Comparison of ENCODE assay signal across 17 cellular contexts in the genomic region with DNA sequence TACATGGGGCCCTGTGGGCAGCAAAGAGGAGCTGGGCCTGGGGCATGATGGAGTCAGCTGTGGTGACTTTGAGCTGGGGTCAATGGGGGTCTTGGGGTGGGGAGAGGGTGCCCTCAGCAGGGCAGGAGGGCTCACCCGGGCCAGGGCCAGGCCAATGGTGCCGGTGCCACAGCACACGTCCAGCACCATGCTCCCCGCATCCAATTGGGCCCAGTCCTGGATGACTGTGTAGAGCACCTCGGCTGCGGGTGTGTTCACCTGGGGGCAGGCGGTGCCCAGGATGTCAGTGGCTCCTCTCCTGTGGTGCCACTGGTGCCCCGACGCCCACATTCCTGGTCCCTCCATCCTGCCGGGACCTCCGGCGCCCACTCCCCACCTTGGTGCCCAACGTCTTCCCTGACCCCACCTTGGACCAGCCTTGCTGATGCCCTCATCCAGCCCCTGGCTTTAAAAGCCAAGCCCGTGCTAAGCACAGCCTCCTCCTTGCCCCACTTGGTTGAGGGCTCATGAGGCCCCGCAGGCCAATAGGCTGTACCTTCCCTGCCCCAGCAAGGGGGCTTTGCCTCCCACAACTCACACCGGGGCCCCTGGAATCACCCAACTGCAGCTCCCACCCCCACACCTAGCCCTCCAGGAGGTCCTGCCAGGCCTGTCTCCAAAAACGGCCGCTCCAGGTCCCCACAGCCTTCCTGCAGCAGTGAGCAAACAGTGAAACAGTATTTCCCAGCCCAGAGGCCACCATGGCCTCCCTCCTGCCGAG. TPM values are rescaled to one million over a fixed set of nuclear protein-coding genes. Genes with fewer than 3 reads are reported as not detected.
DNase-seq lines count a peak whose midpoint lies in the region; ATAC-seq, FAIRE-seq and TF ChIP-seq lines count a peak whose summit lies in the region.
"Had no signal": no experiment of that assay in that cellular context is flagged by ENCODE, and none has a peak within 500 bp of the region (broad histone marks: within the 10 kb centered on the region; RNA-seq: fewer than 3 reads in every experiment).

No MANE protein-coding gene starts in this region.

- in situ Hi-C loops in HepG2 (cut with HindIII; ENCODE audit: extremely low pct_ligation_motif_present, low pct_unique_long_range_greater_than_20kb) = no loop called here

- peak in 1 of 2 experiments; percentile 42; a peak in 1 of 4 replicates for TF ChIP-seq POLR2A in HepG2 (IDR thresholded peaks at IDR 0.05; ENCODE audit: insufficient read depth in 1 of 2, low read depth in 2 of 2, low read length in 2 of 2)
- TF ChIP-seq POLR2A in Peyer's patch (IDR thresholded peaks at IDR 0.05) = no peak

- no peak for FAIRE-seq in HepG2 (lab: Jason Lieb, UNC)
- FAIRE-seq: endothelial cell of umbilical vein, keratinocyte had no signal

- H3K4me1 Mint-ChIP-seq in T-cell = peaks cover 16 to 40% (median 31%) of the 10 kb centered on the region in 3 donors

- CTCF ChIA-PET in HepG2 (lab: Yijun Ruan, JAX; ENCODE audit: low intra/inter-chr PET ratio, low total read pairs) (no interaction called here), T-cell (lab: Charles Lee) (interaction anchor here in 1 of 2 donors (0.6 kb wide), 1 partner anchor 161 kb away, joined by 4 read pairs; no protein-coding TSS in a partner anchor)

- H3K9me3 Mint-ChIP-seq in activated naive CD4-positive, alpha-beta T cell treated with anti-CD3 and anti-CD28 coated beads, Interleukin-2, amount 50 U/mL, for 72 hours = no peaks in the 10 kb centered on the region
- no peaks in the 10 kb centered on the region for H3K9me3 Mint-ChIP-seq in T-cell
- H3K9me3 Mint-ChIP-seq: WTC11 had no signal

- peaks cover 4% of the 10 kb centered on the region; the same call in 1 of the 2 replicates for H4K20me1 ChIP-seq in HepG2 (ENCODE audit: insufficient read depth, low read length)

- DNase-seq in Right ventricle myocardium superior (peak; percentile 36), right atrium auricular region (ENCODE audit: low spot score) (no peak), HepG2 (ENCODE audit: low spot score) (no peak), sciatic nerve (ENCODE audit: low spot score) (no peak), DMS153 treated with DMSO at 0.1 percent for 48 hours (lab: John Stamatoyannopoulos, UW; ENCODE audit: unreplicated experiment) (no peak), Peyer's patch (no peak), T-cell (no peak)
- DNase-seq in activated naive CD4-positive, alpha-beta T cell treated with anti-CD3 and anti-CD28 coated beads, Interleukin-2, amount 50 U/mL, for 72 hours (ENCODE audit: low spot score in 2 of 2) = no peak
- DNase-seq: AML-193, NCI-H1092 treated with DMSO at 0.1 percent for 48 hours, NCI-H226, trophoblast cell had no signal

- no peak for TF ChIP-seq RAD21 in HepG2 (CRISPR knock-in tag; IDR thresholded peaks at IDR 0.05)

- H3K4me3 Mint-ChIP-seq in T-cell = peak overlapping the region in 1 of 3 donors; percentile 21
- H3K4me3 Mint-ChIP-seq: WTC11 had no signal

- H3K36me3 ChIP-seq in right atrium auricular region (peaks cover 63% of the 10 kb centered on the region), HepG2 (replicated peaks in 1 of 2; ENCODE audit: control insufficient read depth in 1 of 2, insufficient read depth in 2 of 2, low read length in 2 of 2) (peaks cover 11 to 69% of the 10 kb centered on the region in 2 experiments), Peyer's patch (peaks cover 0 to 67% (median 0%) of the 10 kb centered on the region in 3 donors)

- no TSS peak for BruUV-seq in HepG2 (replicated peaks; lab: Mats Ljungman, UMichigan)

- POLR2A ChIA-PET in HepG2 (lab: Yijun Ruan, JAX) = interaction anchor here (1.1 kb wide), 1 partner anchor 16 kb away, joined by 3 read pairs; no protein-coding TSS in a partner anchor
- POLR2A ChIA-PET in T-cell (lab: Charles Lee) = interaction anchor here in 1 of 2 donors (0.6 kb wide), 2 partner anchors 33 to 155 kb away, joined by 4 read pairs; no protein-coding TSS in a partner anchor

- H3K27ac Mint-ChIP-seq in activated naive CD4-positive, alpha-beta T cell treated with anti-CD3 and anti-CD28 coated beads, Interleukin-2, amount 50 U/mL, for 72 hours = peak overlapping the region; percentile 88 to 93
- H3K27ac Mint-ChIP-seq in T-cell = peak overlapping the region in 1 of 2 donors; percentile 44
- H3K27ac Mint-ChIP-seq: WTC11 had no signal

- ATAC-seq in Right ventricle myocardium superior (ENCODE audit: poor library complexity) (no peak), HepG2 (no peak), sciatic nerve (no peak), T-cell (replicated peaks in 1 of 4) (no peak)
- no peak for ATAC-seq in activated naive CD4-positive, alpha-beta T cell treated with anti-CD3 and anti-CD28 coated beads, Interleukin-2, amount 50 U/mL, for 72 hours
- ATAC-seq: SK-N-SH treated with all-trans-retinoic acid at 6 μM for 48 hours, WTC11 had no signal

- H3K27me3 ChIP-seq in right atrium auricular region = no peaks in the 10 kb centered on the region
- H3K27me3 ChIP-seq in HepG2 (ENCODE audit: control insufficient read depth in 1 of 2, insufficient read depth in 2 of 2, low read length in 2 of 2) = no peaks in the 10 kb centered on the region; a peak in 1 of 5 replicates
- no peaks in the 10 kb centered on the region for H3K27me3 ChIP-seq in Peyer's patch

- WGBS in HepG2 (ENCODE audit: low lambda C conversion rate) = 98% methylated on average over 10 of the region's 19 CpGs

- no peak overlapping the region for H3K27ac ChIP-seq in right atrium auricular region
- H3K27ac ChIP-seq in HepG2 (ENCODE audit: extremely low read length, insufficient read depth, low read length) = no peak overlapping the region
- no peak overlapping the region for H3K27ac ChIP-seq in Peyer's patch
- H3K27ac ChIP-seq: prostate gland had no signal

- H3K4me3 ChIP-seq in right atrium auricular region (no peak overlapping the region), HepG2 (replicated peaks in 1 of 3; ENCODE audit: insufficient read depth in 1 of 3, low read depth in 2 of 3, low read length in 3 of 3) (no peak overlapping the region), Peyer's patch (no peak overlapping the region)
- H3K4me3 ChIP-seq: prostate gland had no signal

- peaks cover 25 to 31% of the 10 kb centered on the region in 2 donors for H3K36me3 Mint-ChIP-seq in activated naive CD4-positive, alpha-beta T cell treated with anti-CD3 and anti-CD28 coated beads, Interleukin-2, amount 50 U/mL, for 72 hours
- H3K36me3 Mint-ChIP-seq in T-cell = peaks cover 9% of the 10 kb centered on the region

- no peak overlapping the region for H3K9ac ChIP-seq in HepG2 (ENCODE audit: insufficient read depth, low read depth, low read length)

- TF ChIP-seq EP300 in HepG2 (IDR thresholded peaks at IDR 0.05; ENCODE audit: low read depth in 2 of 2, low read length in 2 of 2) = no peak
- TF ChIP-seq EP300 in HepG2 (CRISPR knock-in tag; IDR thresholded peaks at IDR 0.05; ENCODE audit: borderline replicate concordance) = no peak

- H3K4me1 ChIP-seq in right atrium auricular region (peaks cover 0 to 29% of the 10 kb centered on the region in 2 donors), HepG2 (ENCODE audit: insufficient read depth, low read length) (peaks cover 27% of the 10 kb centered on the region), Peyer's patch (peaks cover 4 to 25% (median 16%) of the 10 kb centered on the region in 4 donors)

- H2AFZ ChIP-seq in HepG2 (ENCODE audit: low read length) = no peak overlapping the region

- no peak for TF ChIP-seq CTCF in right atrium auricular region (IDR thresholded peaks at IDR 0.05)
- TF ChIP-seq CTCF in HepG2 (CRISPR knock-in tag; IDR thresholded peaks at IDR 0.05) = no peak
- no peak for TF ChIP-seq CTCF in Peyer's patch (IDR thresholded peaks at IDR 0.05)

- peaks cover 31% of the 10 kb centered on the region for H3K79me2 ChIP-seq in HepG2 (ENCODE audit: insufficient read depth, low read length)

- H3K9me3 ChIP-seq in right atrium auricular region (no peaks in the 10 kb centered on the region), HepG2 (ENCODE audit: low read length) (no peaks in the 10 kb centered on the region), Peyer's patch (no peaks in the 10 kb centered on the region)
- H3K9me3 ChIP-seq: prostate gland had no signal

- no peak overlapping the region for H3K4me2 ChIP-seq in HepG2 (ENCODE audit: low read depth, low read length)

- no peaks in the 10 kb centered on the region for H3K27me3 Mint-ChIP-seq in T-cell

- intact Hi-C loops in Right ventricle myocardium superior (cut with DNase I) = loop anchor here (10.0 kb wide), 1 partner anchor 139 kb away; no protein-coding TSS in a partner anchor
- intact Hi-C loops in HepG2 (cut with micrococcal nuclease; ENCODE audit: unreplicated experiment) = no loop called here
- intact Hi-C loops in sciatic nerve (cut with DNase I) = no loop called here

RNA-seq across cellular contexts. Expression of a gene that starts 2.2 kb away (rescaled TPM):
- total RNA-seq in Right ventricle myocardium superior = 32.7 TPM
- 10 to 100 TPM; 63.6 to 96.5 TPM for total RNA-seq in right atrium auricular region
- 100 to 1,000 TPM; 295 to 349 TPM for total RNA-seq in activated naive CD4-positive, alpha-beta T cell treated with anti-CD3 and anti-CD28 coated beads, Interleukin-2, amount 50 U/mL, for 72 hours
- 492 and 544 TPM in 2 replicates for total RNA-seq in HepG2 (2016; rRNA removed; fragmentation: Illumina TruSeq; extraction: Trizol)
- 261 and 299 TPM in 2 replicates for total RNA-seq in HepG2 (2016; cell fraction: cytosol; rRNA removed; fragmentation: Illumina TruSeq; extraction: Trizol; ENCODE audit: low read depth)
- 488 and 609 TPM in 2 replicates for total RNA-seq in HepG2 (2016; cell fraction: insoluble cytoplasmic fraction; rRNA removed; fragmentation: Illumina TruSeq; extraction: Trizol)
- 327 and 371 TPM in 2 replicates for total RNA-seq in HepG2 (2016; cell fraction: membrane; rRNA removed; fragmentation: Illumina TruSeq; extraction: Trizol)
- 174 and 196 TPM in 2 replicates for total RNA-seq in HepG2 (2016; cell fraction: nucleus; rRNA removed; fragmentation: Illumina TruSeq; extraction: Trizol)
- polyA plus RNA-seq in HepG2 (2011; rRNA removed) = 167 and 181 TPM in 2 replicates
- 186 and 192 TPM in 2 replicates for polyA plus RNA-seq in HepG2 (2011; cell fraction: cytosol; rRNA removed)
- polyA plus RNA-seq in HepG2 (2011; cell fraction: nucleus; rRNA removed) = 148 and 170 TPM in 2 replicates
- polyA plus RNA-seq in HepG2 (2012) = 127 and 149 TPM in 2 replicates
- 239 and 293 TPM in 2 replicates for polyA plus RNA-seq in HepG2 (2016; cell fraction: cytosol; fragmentation: Illumina TruSeq; extraction: Trizol; ENCODE audit: low read depth)
- 614 and 703 TPM in 2 replicates for polyA plus RNA-seq in HepG2 (2016; cell fraction: insoluble cytoplasmic fraction; fragmentation: Illumina TruSeq; extraction: Trizol; ENCODE audit: low read depth)
- 272 and 323 TPM in 2 replicates for polyA plus RNA-seq in HepG2 (2016; cell fraction: membrane; fragmentation: Illumina TruSeq; extraction: Trizol; ENCODE audit: low read depth)
- polyA plus RNA-seq in HepG2 (2016; cell fraction: nucleus; fragmentation: Illumina TruSeq; extraction: Trizol; ENCODE audit: insufficient read depth, low read depth) = 346 and 368 TPM in 2 replicates
- polyA minus RNA-seq in HepG2 (2011; rRNA and poly(A)+ RNA removed; ENCODE audit: low replicate concordance) = 156 and 233 TPM in 2 replicates
- 76.0 and 88.9 TPM in 2 replicates for polyA minus RNA-seq in HepG2 (2011; cell fraction: cytosol; rRNA and poly(A)+ RNA removed)
- 52.2 and 57.9 TPM in 2 replicates for polyA minus RNA-seq in HepG2 (2011; cell fraction: nucleus; rRNA and poly(A)+ RNA removed)
- 58.8 TPM for total RNA-seq in sciatic nerve
- total RNA-seq in Peyer's patch = 100 to 1,000 TPM; 103 to 203 (median 163) TPM
- total RNA-seq in T-cell = 10 to 100 TPM; 64.0 to 81.1 (median 75.4) TPM

RNA-seq across cellular contexts. Expression of a gene that starts 3.3 kb away (rescaled TPM):
- total RNA-seq in Right ventricle myocardium superior = 21.9 TPM
- 10 to 100 TPM; 16.0 to 17.6 TPM for total RNA-seq in right atrium auricular region
- 10 to 100 TPM; 79.9 to 93.9 TPM for total RNA-seq in activated naive CD4-positive, alpha-beta T cell treated with anti-CD3 and anti-CD28 coated beads, Interleukin-2, amount 50 U/mL, for 72 hours
- total RNA-seq in HepG2 (2016; rRNA removed; fragmentation: Illumina TruSeq; extraction: Trizol) = 18.4 and 30.3 TPM in 2 replicates
- total RNA-seq in HepG2 (2016; cell fraction: cytosol; rRNA removed; fragmentation: Illumina TruSeq; extraction: Trizol; ENCODE audit: low read depth) = 11.5 and 14.4 TPM in 2 replicates
- 16.2 and 32.5 TPM in 2 replicates for total RNA-seq in HepG2 (2016; cell fraction: insoluble cytoplasmic fraction; rRNA removed; fragmentation: Illumina TruSeq; extraction: Trizol)
- total RNA-seq in HepG2 (2016; cell fraction: membrane; rRNA removed; fragmentation: Illumina TruSeq; extraction: Trizol) = 15.5 and 21.4 TPM in 2 replicates
- 35.9 and 49.2 TPM in 2 replicates for total RNA-seq in HepG2 (2016; cell fraction: nucleus; rRNA removed; fragmentation: Illumina TruSeq; extraction: Trizol)
- polyA plus RNA-seq in HepG2 (2011; rRNA removed) = 24.0 and 30.8 TPM in 2 replicates
- 12.3 and 19.2 TPM in 2 replicates for polyA plus RNA-seq in HepG2 (2011; cell fraction: cytosol; rRNA removed)
- 251 and 263 TPM in 2 replicates for polyA plus RNA-seq in HepG2 (2011; cell fraction: nucleus; rRNA removed)
- polyA plus RNA-seq in HepG2 (2012) = 17.6 and 20.5 TPM in 2 replicates
- polyA plus RNA-seq in HepG2 (2016; cell fraction: cytosol; fragmentation: Illumina TruSeq; extraction: Trizol; ENCODE audit: low read depth) = 7.7 TPM in 2 replicates
- 20.9 and 22.1 TPM in 2 replicates for polyA plus RNA-seq in HepG2 (2016; cell fraction: insoluble cytoplasmic fraction; fragmentation: Illumina TruSeq; extraction: Trizol; ENCODE audit: low read depth)
- 11.9 and 13.0 TPM in 2 replicates for polyA plus RNA-seq in HepG2 (2016; cell fraction: membrane; fragmentation: Illumina TruSeq; extraction: Trizol; ENCODE audit: low read depth)
- polyA plus RNA-seq in HepG2 (2016; cell fraction: nucleus; fragmentation: Illumina TruSeq; extraction: Trizol; ENCODE audit: insufficient read depth, low read depth) = 95.8 and 103 TPM in 2 replicates
- polyA minus RNA-seq in HepG2 (2011; rRNA and poly(A)+ RNA removed; ENCODE audit: low replicate concordance) = 51.2 and 62.1 TPM in 2 replicates
- 10.6 and 13.6 TPM in 2 replicates for polyA minus RNA-seq in HepG2 (2011; cell fraction: cytosol; rRNA and poly(A)+ RNA removed)
- polyA minus RNA-seq in HepG2 (2011; cell fraction: nucleus; rRNA and poly(A)+ RNA removed) = 48.9 and 53.0 TPM in 2 replicates
- 46.8 TPM for total RNA-seq in sciatic nerve
- 100 to 1,000 TPM in 1 of 4 donors, 10 to 100 TPM in 3; 26.8 to 134 (median 86.9) TPM for total RNA-seq in Peyer's patch
- total RNA-seq in T-cell = 100 to 1,000 TPM in 3 of 5 donors, 10 to 100 TPM in 2; 87.6 to 136 (median 123) TPM

RNA-seq across cellular contexts. Expression of a gene that starts 17.9 kb away (rescaled TPM):
- total RNA-seq in Right ventricle myocardium superior (39.2 TPM), right atrium auricular region (10 to 100 TPM; 13.5 to 16.6 TPM), HepG2 (2016; rRNA removed; fragmentation: Illumina TruSeq; extraction: Trizol) (2.2 and 7.5 TPM in 2 replicates), sciatic nerve (143 TPM), Peyer's patch (10 to 100 TPM in 3 of 4 donors, 1 to 10 TPM in 1; 4.1 to 37.0 (median 22.6) TPM), T-cell (100 to 1,000 TPM in 1 of 5 donors, 10 to 100 TPM in 4; 68.4 to 102 (median 92.1) TPM)
- total RNA-seq in activated naive CD4-positive, alpha-beta T cell treated with anti-CD3 and anti-CD28 coated beads, Interleukin-2, amount 50 U/mL, for 72 hours = 10 to 100 TPM; 17.6 to 55.4 TPM
- 9.7 and 13.0 TPM in 2 replicates for total RNA-seq in HepG2 (2016; cell fraction: cytosol; rRNA removed; fragmentation: Illumina TruSeq; extraction: Trizol; ENCODE audit: low read depth)
- total RNA-seq in HepG2 (2016; cell fraction: insoluble cytoplasmic fraction; rRNA removed; fragmentation: Illumina TruSeq; extraction: Trizol) = 2.3 and 6.9 TPM in 2 replicates
- 7.3 and 7.7 TPM in 2 replicates for total RNA-seq in HepG2 (2016; cell fraction: membrane; rRNA removed; fragmentation: Illumina TruSeq; extraction: Trizol)
- 10.4 and 12.9 TPM in 2 replicates for total RNA-seq in HepG2 (2016; cell fraction: nucleus; rRNA removed; fragmentation: Illumina TruSeq; extraction: Trizol)
- polyA plus RNA-seq in HepG2 (2011; rRNA removed) = 21.3 and 23.8 TPM in 2 replicates
- polyA plus RNA-seq in HepG2 (2011; cell fraction: cytosol; rRNA removed) = 7.4 and 11.5 TPM in 2 replicates
- 339 and 424 TPM in 2 replicates for polyA plus RNA-seq in HepG2 (2011; cell fraction: nucleus; rRNA removed)
- polyA plus RNA-seq in HepG2 (2012) = 20.4 and 23.6 TPM in 2 replicates
- polyA plus RNA-seq in HepG2 (2016; cell fraction: cytosol; fragmentation: Illumina TruSeq; extraction: Trizol; ENCODE audit: low read depth) = 4.7 and 5.5 TPM in 2 replicates
- polyA plus RNA-seq in HepG2 (2016; cell fraction: insoluble cytoplasmic fraction; fragmentation: Illumina TruSeq; extraction: Trizol; ENCODE audit: low read depth) = 6.9 and 9.6 TPM in 2 replicates
- 13.6 and 14.9 TPM in 2 replicates for polyA plus RNA-seq in HepG2 (2016; cell fraction: membrane; fragmentation: Illumina TruSeq; extraction: Trizol; ENCODE audit: low read depth)
- polyA plus RNA-seq in HepG2 (2016; cell fraction: nucleus; fragmentation: Illumina TruSeq; extraction: Trizol; ENCODE audit: insufficient read depth, low read depth) = 107 and 110 TPM in 2 replicates
- 10.0 and 10.2 TPM in 2 replicates for polyA minus RNA-seq in HepG2 (2011; rRNA and poly(A)+ RNA removed; ENCODE audit: low replicate concordance)
- 4.3 and 6.2 TPM in 2 replicates for polyA minus RNA-seq in HepG2 (2011; cell fraction: cytosol; rRNA and poly(A)+ RNA removed)
- 11.3 and 19.8 TPM in 2 replicates for polyA minus RNA-seq in HepG2 (2011; cell fraction: nucleus; rRNA and poly(A)+ RNA removed)

RNA-seq across cellular contexts. Expression of a gene that starts 33.7 kb away (rescaled TPM):
- total RNA-seq in Right ventricle myocardium superior (15.4 TPM), right atrium auricular region (10 to 100 TPM in 1 of 2 donors, 1 to 10 TPM in 1; 8.3 to 12.1 TPM), HepG2 (2016; rRNA removed; fragmentation: Illumina TruSeq; extraction: Trizol) (14.8 and 23.2 TPM in 2 replicates), sciatic nerve (37.6 TPM), Peyer's patch (100 to 1,000 TPM in 1 of 4 donors, 10 to 100 TPM in 3; 40.6 to 138 (median 64.9) TPM), T-cell (10 to 100 TPM; 38.4 to 48.1 (median 45.1) TPM)
- total RNA-seq in activated naive CD4-positive, alpha-beta T cell treated with anti-CD3 and anti-CD28 coated beads, Interleukin-2, amount 50 U/mL, for 72 hours = 10 to 100 TPM; 37.0 to 66.7 TPM
- total RNA-seq in HepG2 (2016; cell fraction: cytosol; rRNA removed; fragmentation: Illumina TruSeq; extraction: Trizol; ENCODE audit: low read depth) = 6.6 and 9.7 TPM in 2 replicates
- total RNA-seq in HepG2 (2016; cell fraction: insoluble cytoplasmic fraction; rRNA removed; fragmentation: Illumina TruSeq; extraction: Trizol) = 12.0 and 23.2 TPM in 2 replicates
- total RNA-seq in HepG2 (2016; cell fraction: membrane; rRNA removed; fragmentation: Illumina TruSeq; extraction: Trizol) = 9.0 and 9.2 TPM in 2 replicates
- 31.9 and 36.2 TPM in 2 replicates for total RNA-seq in HepG2 (2016; cell fraction: nucleus; rRNA removed; fragmentation: Illumina TruSeq; extraction: Trizol)
- polyA plus RNA-seq in HepG2 (2011; rRNA removed) = 10.2 and 14.6 TPM in 2 replicates
- 5.7 and 6.4 TPM in 2 replicates for polyA plus RNA-seq in HepG2 (2011; cell fraction: cytosol; rRNA removed)
- polyA plus RNA-seq in HepG2 (2011; cell fraction: nucleus; rRNA removed) = 78.1 and 81.2 TPM in 2 replicates
- 11.5 and 13.9 TPM in 2 replicates for polyA plus RNA-seq in HepG2 (2012)
- 2.2 and 2.4 TPM in 2 replicates for polyA plus RNA-seq in HepG2 (2016; cell fraction: cytosol; fragmentation: Illumina TruSeq; extraction: Trizol; ENCODE audit: low read depth)
- polyA plus RNA-seq in HepG2 (2016; cell fraction: insoluble cytoplasmic fraction; fragmentation: Illumina TruSeq; extraction: Trizol; ENCODE audit: low read depth) = 11.4 and 14.1 TPM in 2 replicates
- polyA plus RNA-seq in HepG2 (2016; cell fraction: membrane; fragmentation: Illumina TruSeq; extraction: Trizol; ENCODE audit: low read depth) = 4.9 TPM in 2 replicates
- 67.7 and 78.1 TPM in 2 replicates for polyA plus RNA-seq in HepG2 (2016; cell fraction: nucleus; fragmentation: Illumina TruSeq; extraction: Trizol; ENCODE audit: insufficient read depth, low read depth)
- polyA minus RNA-seq in HepG2 (2011; rRNA and poly(A)+ RNA removed; ENCODE audit: low replicate concordance) = 25.9 and 28.5 TPM in 2 replicates
- 4.4 and 5.3 TPM in 2 replicates for polyA minus RNA-seq in HepG2 (2011; cell fraction: cytosol; rRNA and poly(A)+ RNA removed)
- 31.7 and 34.0 TPM in 2 replicates for polyA minus RNA-seq in HepG2 (2011; cell fraction: nucleus; rRNA and poly(A)+ RNA removed)

RNA-seq across cellular contexts. Expression of a gene that starts 37.1 kb away (rescaled TPM):
- total RNA-seq in Right ventricle myocardium superior = 0.30 TPM
- total RNA-seq in right atrium auricular region = under 1 TPM in 1 of 2 donors, not detected in 1; 0.43 TPM
- not detected for total RNA-seq in activated naive CD4-positive, alpha-beta T cell treated with anti-CD3 and anti-CD28 coated beads, Interleukin-2, amount 50 U/mL, for 72 hours
- total RNA-seq in HepG2 (2016; rRNA removed; fragmentation: Illumina TruSeq; extraction: Trizol) = not detected in 2 replicates
- not detected in 2 replicates for total RNA-seq in HepG2 (2016; cell fraction: cytosol; rRNA removed; fragmentation: Illumina TruSeq; extraction: Trizol; ENCODE audit: low read depth)
- not detected in 2 replicates for total RNA-seq in HepG2 (2016; cell fraction: insoluble cytoplasmic fraction; rRNA removed; fragmentation: Illumina TruSeq; extraction: Trizol)
- total RNA-seq in HepG2 (2016; cell fraction: membrane; rRNA removed; fragmentation: Illumina TruSeq; extraction: Trizol) = not detected in 2 replicates
- total RNA-seq in HepG2 (2016; cell fraction: nucleus; rRNA removed; fragmentation: Illumina TruSeq; extraction: Trizol) = not detected in 2 replicates
- polyA plus RNA-seq in HepG2 (2011; rRNA removed) = not detected in 2 replicates
- polyA plus RNA-seq in HepG2 (2011; cell fraction: cytosol; rRNA removed) = not detected in 2 replicates
- not detected in 2 replicates for polyA plus RNA-seq in HepG2 (2011; cell fraction: nucleus; rRNA removed)
- polyA plus RNA-seq in HepG2 (2012) = not detected in 2 replicates
- not detected in 2 replicates for polyA plus RNA-seq in HepG2 (2016; cell fraction: cytosol; fragmentation: Illumina TruSeq; extraction: Trizol; ENCODE audit: low read depth)
- polyA plus RNA-seq in HepG2 (2016; cell fraction: insoluble cytoplasmic fraction; fragmentation: Illumina TruSeq; extraction: Trizol; ENCODE audit: low read depth) = not detected in 2 replicates
- not detected in 2 replicates for polyA plus RNA-seq in HepG2 (2016; cell fraction: membrane; fragmentation: Illumina TruSeq; extraction: Trizol; ENCODE audit: low read depth)
- not detected in 2 replicates for polyA plus RNA-seq in HepG2 (2016; cell fraction: nucleus; fragmentation: Illumina TruSeq; extraction: Trizol; ENCODE audit: insufficient read depth, low read depth)
- polyA minus RNA-seq in HepG2 (2011; rRNA and poly(A)+ RNA removed; ENCODE audit: low replicate concordance) = not detected in 2 replicates
- not detected in 2 replicates for polyA minus RNA-seq in HepG2 (2011; cell fraction: cytosol; rRNA and poly(A)+ RNA removed)
- not detected in 2 replicates for polyA minus RNA-seq in HepG2 (2011; cell fraction: nucleus; rRNA and poly(A)+ RNA removed)
- 6.8 TPM for total RNA-seq in sciatic nerve
- total RNA-seq in Peyer's patch = 1 to 10 TPM in 1 of 4 donors, not detected in 3; 6.6 TPM
- under 1 TPM in 3 of 5 donors, not detected in 2; 0.18 to 0.66 (median 0.58) TPM for total RNA-seq in T-cell
- total RNA-seq: WTC11 had no signal
- polyA plus RNA-seq: keratinocyte had no signal
